In the genomic region with DNA sequence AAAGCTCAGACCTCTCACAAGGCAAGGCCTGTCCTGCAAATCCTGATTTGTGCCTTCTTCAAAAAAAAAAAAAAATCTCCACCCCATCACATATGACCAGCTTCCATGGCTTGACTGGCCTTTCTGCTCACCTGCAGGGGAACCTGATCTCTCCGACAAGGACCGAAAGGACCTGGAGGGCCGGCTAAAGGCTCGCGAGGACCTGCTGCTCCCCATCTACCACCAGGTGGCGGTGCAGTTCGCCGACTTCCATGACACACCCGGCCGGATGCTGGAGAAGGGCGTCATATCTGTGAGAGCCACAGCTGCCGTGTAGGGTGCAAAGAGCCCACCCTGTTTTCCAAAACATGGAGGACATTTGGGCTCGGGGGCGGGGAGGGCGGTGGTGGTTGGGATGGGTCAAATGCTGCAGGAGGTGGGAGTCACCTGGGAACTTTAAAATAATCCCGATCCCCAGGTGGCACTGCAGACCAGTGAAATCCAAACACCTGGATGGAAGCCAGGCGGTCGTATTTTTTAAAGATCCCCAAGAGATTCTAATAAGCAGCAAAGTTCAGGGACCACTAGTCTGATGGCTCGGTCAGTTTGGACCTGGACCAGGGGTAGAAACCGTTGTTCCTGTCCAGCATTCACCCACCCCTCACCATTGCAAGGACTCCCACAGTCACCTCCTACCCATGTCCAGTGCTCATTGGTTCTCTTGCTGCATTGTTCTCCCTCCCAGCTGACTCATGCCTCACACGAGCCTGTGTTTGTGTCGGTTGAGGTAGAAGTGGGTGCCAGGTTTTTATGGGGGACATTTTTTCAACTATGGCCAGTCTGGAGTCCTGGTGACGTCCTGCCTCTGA, we compare ENCODE assay signal across 8 cellular contexts. TPM values are rescaled to one million over a fixed set of nuclear protein-coding genes. Genes with fewer than 3 reads are reported as not detected.
A peak's percentile ranks its signal among the peaks of the same experiment; 100 is the strongest.
DNase-seq lines count a peak whose midpoint lies in the region; ATAC-seq and TF ChIP-seq lines count a peak whose summit lies in the region.

No MANE protein-coding gene starts in this region.

- no peaks in the 10 kb centered on the region for H3K9me3 ChIP-seq in liver (ENCODE audit: control insufficient read depth in 4 of 4, low read length in 3 of 4)

- TF ChIP-seq CTCF in chondrocyte (IDR thresholded peaks at IDR 0.05) (peak; percentile 81), liver (IDR thresholded peaks at IDR 0.05; ENCODE audit: low read depth, low read length, missing input control) (peak; percentile 64)

- peaks cover 3% of the 10 kb centered on the region for H3K4me1 Mint-ChIP-seq in chondrocyte (ENCODE audit: low read depth)

- ATAC-seq in HG03571 (IDR thresholded peaks at IDR 0.05; ENCODE audit: unreplicated experiment), result no peak

- no peak overlapping the region for H3K4me3 ChIP-seq in liver (ENCODE audit: low read depth in 1 of 3, low read length in 3 of 3)

- peak; percentile 16 to 33 for DNase-seq in activated CD4-positive, alpha-beta T cell treated with anti-CD3 and anti-CD28 coated beads for 24 hours (ENCODE audit: low read depth in 2 of 2)
- DNase-seq in activated CD4-positive, alpha-beta T cell treated with anti-CD3 and anti-CD28 coated beads for 1 hour, result no peak
- DNase-seq in NCI-H146 (lab: John Stamatoyannopoulos, UW), result peak; percentile 86
- peak; percentile 15 for DNase-seq in T-helper 9 cell
- peak; percentile 81 for DNase-seq in chondrocyte (ENCODE audit: low spot score)
- DNase-seq in stimulated activated CD8-positive, alpha-beta memory T cell treated with anti-CD3 and anti-CD28 coated beads, Interleukin-7, amount 100 ng/mL, for 24 hours (ENCODE audit: low read depth), result peak; percentile 12

- no peak overlapping the region for H3K27ac ChIP-seq in liver (ENCODE audit: low read depth in 1 of 2, low read length in 2 of 2)

- H3K36me3 Mint-ChIP-seq in chondrocyte (ENCODE audit: low read depth), result peaks cover 3% of the 10 kb centered on the region

- peaks cover 5% of the 10 kb centered on the region for H3K9me3 Mint-ChIP-seq in chondrocyte (ENCODE audit: low read depth)

- H3K4me3 Mint-ChIP-seq in chondrocyte (ENCODE audit: unreplicated experiment), result no peak overlapping the region

- no peaks in the 10 kb centered on the region for H3K27me3 ChIP-seq in liver (ENCODE audit: control insufficient read depth in 4 of 4, insufficient read depth in 4 of 4, low read length in 3 of 4)

- H3K4me1 ChIP-seq in liver (ENCODE audit: control insufficient read depth in 4 of 4, insufficient read depth in 4 of 4, low read length in 3 of 4), result no peaks in the 10 kb centered on the region

- no peak overlapping the region for H3K9ac ChIP-seq in liver (ENCODE audit: low read depth in 1 of 2, low read length in 2 of 2)

- TF ChIP-seq RAD21 in liver (IDR thresholded peaks at IDR 0.05), result peak; percentile 77 to 83

- no peak overlapping the region for H3K27ac Mint-ChIP-seq in chondrocyte (ENCODE audit: unreplicated experiment)

- H3K27me3 Mint-ChIP-seq in chondrocyte (ENCODE audit: low read depth), result no peaks in the 10 kb centered on the region

- 58% methylated on average over 23 of the region's 23 CpGs for WGBS in liver

- peaks cover 28 to 80% (median 60%) of the 10 kb centered on the region in 4 donors for H3K36me3 ChIP-seq in liver (ENCODE audit: control insufficient read depth in 4 of 4, insufficient read depth in 3 of 4, low read depth in 1 of 4, low read length in 3 of 4)

TF ChIP-seq in liver, 16 proteins besides CTCF, POLR2A, EP300 and RAD21:
- TF ChIP-seq, protein P1, sequence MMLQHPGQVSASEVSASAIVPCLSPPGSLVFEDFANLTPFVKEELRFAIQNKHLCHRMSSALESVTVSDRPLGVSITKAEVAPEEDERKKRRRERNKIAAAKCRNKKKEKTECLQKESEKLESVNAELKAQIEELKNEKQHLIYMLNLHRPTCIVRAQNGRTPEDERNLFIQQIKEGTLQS (IDR thresholded peaks at IDR 0.05), result no peak
- TF ChIP-seq NR2F2 (IDR thresholded peaks at IDR 0.05), result no peak
- no peak for TF ChIP-seq JUND (IDR thresholded peaks at IDR 0.05)
- TF ChIP-seq HNF4A (conservative IDR thresholded peaks at IDR 0.05), result no peak
- TF ChIP-seq FOXA2 (IDR thresholded peaks at IDR 0.05), result no peak
TF ChIP-seq in liver: peak in this region for 0.

RNA-seq across cellular contexts. Expression of a gene that starts 44.8 kb away (rescaled TPM):
- total RNA-seq in chondrocyte (not detected in 3 replicates), liver (not detected)
- polyA plus RNA-seq in liver, result not detected
